In genomic region chr12:29149691-29150382, GRCh38 we compare ENCODE assay signal across 1 cellular context.
TF ChIP-seq lines count a peak whose summit lies in the region.

No MANE protein-coding gene starts in this region.

TF ChIP-seq in GM12878, 131 proteins besides CTCF, POLR2A, EP300 and RAD21 (continued from another document):
- TF ChIP-seq USF2 (IDR thresholded peaks at IDR 0.05; ENCODE audit: borderline replicate concordance, low read depth, low read length) (no peak), TCF7 (IDR thresholded peaks at IDR 0.05; ENCODE audit: borderline replicate concordance) (no peak), JUND (IDR thresholded peaks at IDR 0.05; ENCODE audit: low read depth, low read length) (no peak), JUNB (IDR thresholded peaks at IDR 0.05) (no peak), TARDBP (IDR thresholded peaks at IDR 0.05; ENCODE audit: borderline replicate concordance) (no peak), ZNF622 (IDR thresholded peaks at IDR 0.05) (no peak), NRF1 (conservative IDR thresholded peaks at IDR 0.05; ENCODE audit: low read depth, low read length) (no peak), RFX5 (IDR thresholded peaks at IDR 0.05; ENCODE audit: low read depth, low read length) (no peak), NFIC (IDR thresholded peaks at IDR 0.05; ENCODE audit: low read depth, low read length) (no peak), MTA3 (IDR thresholded peaks at IDR 0.05; ENCODE audit: borderline replicate concordance, low read length) (no peak), HDAC2 (IDR thresholded peaks at IDR 0.05) (no peak), CHD2 (IDR thresholded peaks at IDR 0.05; ENCODE audit: borderline replicate concordance, low read depth, low read length) (no peak), PKNOX1 (IDR thresholded peaks at IDR 0.05) (no peak), NR2F1 (conservative IDR thresholded peaks at IDR 0.05) (no peak)
